Comparison of ENCODE assay signal across 8 cellular contexts in the genomic region with DNA sequence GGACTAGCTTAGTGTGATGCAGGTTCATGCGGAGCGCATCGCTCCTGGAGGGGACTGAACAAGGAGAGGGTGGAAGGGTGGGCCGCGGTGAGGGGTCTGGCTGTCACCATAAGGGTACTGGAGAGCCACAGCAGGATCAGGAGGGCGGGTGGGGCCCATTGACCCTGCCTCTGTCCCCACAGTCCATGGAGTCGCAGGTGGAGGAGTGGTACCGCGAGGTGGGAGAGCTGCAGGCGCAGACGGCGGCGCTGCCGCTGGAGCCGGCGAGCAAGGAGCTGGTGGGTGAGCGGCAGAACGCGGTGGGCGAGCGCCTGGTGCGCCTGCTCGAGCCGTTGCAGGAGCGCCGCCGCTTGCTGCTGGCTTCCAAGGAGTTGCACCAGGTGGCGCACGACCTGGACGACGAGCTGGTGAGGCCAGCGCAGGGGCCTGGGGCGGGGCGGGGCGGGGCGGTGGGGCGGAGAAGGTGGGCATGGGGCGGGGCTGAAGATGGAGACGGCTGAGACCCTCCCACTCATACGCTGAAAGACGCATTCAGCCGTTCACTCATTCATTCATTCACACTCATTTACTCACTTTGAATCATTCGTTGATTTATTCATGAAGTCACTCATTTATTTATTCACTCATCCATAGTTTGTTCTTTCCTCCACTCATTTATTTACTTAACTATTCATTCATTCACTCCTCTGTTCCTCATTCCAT. TPM values are rescaled to one million over a fixed set of nuclear protein-coding genes. Genes with fewer than 3 reads are reported as not detected.
DNase-seq lines count a peak whose midpoint lies in the region; ATAC-seq and TF ChIP-seq lines count a peak whose summit lies in the region.

No MANE protein-coding gene starts in this region.

- peak; percentile 40 for TF ChIP-seq CTCF in colonic mucosa (IDR thresholded peaks at IDR 0.05)

- H3K27ac ChIP-seq in colonic mucosa, result no peak overlapping the region

- H3K36me3 ChIP-seq in colonic mucosa, result no peaks in the 10 kb centered on the region

- peaks cover 6% of the 10 kb centered on the region for H3K27me3 ChIP-seq in colonic mucosa

- no peak overlapping the region for H3K4me3 ChIP-seq in colonic mucosa

- H3K4me1 ChIP-seq in colonic mucosa, result no peaks in the 10 kb centered on the region

- H3K9ac ChIP-seq in colonic mucosa (ENCODE audit: low read depth in 2 of 2, low read length in 2 of 2), result no peak overlapping the region

- no peak for ATAC-seq in GM18517 (IDR thresholded peaks at IDR 0.05; ENCODE audit: unreplicated experiment)
- no peak for ATAC-seq in GM19324 (IDR thresholded peaks at IDR 0.05; ENCODE audit: low FRiP score, unreplicated experiment)

- DNase-seq in ELR (ENCODE audit: low read depth), result peak; percentile 71
- peak; percentile 81 for DNase-seq in NCI-H1105 treated with DMSO at 0.1 percent for 48 hours (lab: John Stamatoyannopoulos, UW)
- peak; percentile 86 for DNase-seq in activated CD4-positive, alpha-beta T cell treated with anti-CD3 and anti-CD28 coated beads for 48 hours
- peak; percentile 61 for DNase-seq in colonic mucosa
- DNase-seq in middle frontal gyrus (ENCODE audit: extremely low spot score, low spot score), result peak; percentile 21
- DNase-seq in stimulated activated CD8-positive, alpha-beta memory T cell treated with anti-CD3 and anti-CD28 coated beads, Interleukin-7, amount 100 ng/mL, for 48 hours (ENCODE audit: extremely low read depth in 1 of 2, low read depth in 1 of 2), result peak; percentile 57 to 73

- intact Hi-C loops in colonic mucosa (cut with DNase I), result loop anchor here (5.0 kb wide), 1 partner anchor 48 kb away; no protein-coding TSS in a partner anchor

- no peaks in the 10 kb centered on the region for H3K9me3 ChIP-seq in colonic mucosa

RNA-seq across cellular contexts. Expression of gene SHKBP1, which starts 27.5 kb away (rescaled TPM):
- 10 to 100 TPM; 53.6 to 87.8 TPM for total RNA-seq in colonic mucosa

RNA-seq across cellular contexts. Expression of gene LTBP4, which starts 52.0 kb away (rescaled TPM):
- 100 to 1,000 TPM; 143 to 231 TPM for total RNA-seq in colonic mucosa

Comparison
In these comparisons a context has a peak if more than half of its experiments do, and no peak if none do; other contexts are left out.
1. DNase-seq: peak in every context shown above with its lines; median percentile 86 in activated CD4-positive, alpha-beta T cell treated with anti-CD3 and anti-CD28 coated beads for 48 hours; 81 in NCI-H1105 treated with DMSO at 0.1 percent for 48 hours; 71 in ELR; 65 in stimulated activated CD8-positive, alpha-beta memory T cell treated with anti-CD3 and anti-CD28 coated beads, Interleukin-7, amount 100 ng/mL, for 48 hours; 61 in colonic mucosa; 21 in middle frontal gyrus.